20 cellular contexts compared by ENCODE assay signal in genomic region chr6:118146584-118146983, GRCh38.
"Had no signal": no experiment of that assay in that cellular context is flagged by ENCODE, and none has a peak within 500 bp of the region (broad histone marks: within the 10 kb centered on the region; RNA-seq: fewer than 3 reads in every experiment).

No MANE protein-coding gene starts in this region.

- H3K36me3 Mint-ChIP-seq: activated naive CD4-positive, alpha-beta T cell treated with anti-CD3 and anti-CD28 coated beads, Interleukin-2, amount 10 ng/mL, durations not matched to agents 7 days and 5 days; immature natural killer cell; naive thymus-derived CD8-positive, alpha-beta T cell; stimulated activated naive B cell treated with anti-CD40 and anti-IgM and Interleukin-4, amounts not matched to agents 10 μg/mL and 1 μg/mL and 100 μg/mL, for 72 hours; T-cell had no signal

- H3K27me3 Mint-ChIP-seq: activated naive CD4-positive, alpha-beta T cell treated with anti-CD3 and anti-CD28 coated beads, Interleukin-2, amount 10 ng/mL, durations not matched to agents 7 days and 5 days; stimulated activated naive B cell treated with anti-CD40 and anti-IgM and Interleukin-4, amounts not matched to agents 10 μg/mL and 1 μg/mL and 100 μg/mL, for 72 hours had no signal

- H3K4me1 Mint-ChIP-seq: activated CD4-positive, alpha-beta T cell treated with anti-CD3 and anti-CD28 coated beads, Interleukin-2, amount 10 ng/mL, durations not matched to agents 24 days and 14 days; activated naive CD4-positive, alpha-beta T cell treated with anti-CD3 and anti-CD28 coated beads, Interleukin-2, amount 10 ng/mL, durations not matched to agents 7 days and 5 days; activated naive CD8-positive, alpha-beta T cell treated with anti-CD3 and anti-CD28 coated beads, Interleukin-2, amount 50 U/mL, for 24 hours; immature natural killer cell; naive thymus-derived CD8-positive, alpha-beta T cell; stimulated activated naive B cell treated with anti-CD40 and anti-IgM and Interleukin-4, amounts not matched to agents 10 μg/mL and 1 μg/mL and 100 μg/mL, for 72 hours; T-cell had no signal

- H3K4me3 Mint-ChIP-seq: activated CD4-positive, alpha-beta T cell treated with anti-CD3 and anti-CD28 coated beads, Interleukin-2, amount 10 ng/mL, durations not matched to agents 24 days and 14 days; activated CD8-positive, alpha-beta T cell treated with anti-CD3 and anti-CD28 coated beads, Interleukin-2, amount 10 ng/mL, durations not matched to agents 7 days and 5 days; activated naive CD4-positive, alpha-beta T cell treated with anti-CD3 and anti-CD28 coated beads, Interleukin-2, amount 10 ng/mL, durations not matched to agents 7 days and 5 days; activated naive CD8-positive, alpha-beta T cell treated with anti-CD3 and anti-CD28 coated beads, Interleukin-2, amount 50 U/mL, for 24 hours; activated T-cell treated with anti-CD3 and anti-CD28 coated beads, Interleukin-2, amount 50 U/mL, for 24 hours; immature natural killer cell; naive thymus-derived CD8-positive, alpha-beta T cell; stimulated activated naive B cell treated with anti-CD40 and anti-IgM and Interleukin-4, amounts not matched to agents 10 μg/mL and 1 μg/mL and 100 μg/mL, for 72 hours; T-cell had no signal

- DNase-seq: activated CD4-positive, alpha-beta T cell treated with anti-CD3 and anti-CD28 coated beads, Interleukin-2, amount 10 ng/mL, durations not matched to agents 24 days and 14 days; activated CD8-positive, alpha-beta T cell treated with anti-CD3 and anti-CD28 coated beads, Interleukin-2, amount 10 ng/mL, durations not matched to agents 7 days and 5 days; activated naive CD4-positive, alpha-beta T cell treated with anti-CD3 and anti-CD28 coated beads, Interleukin-2, amount 10 ng/mL, durations not matched to agents 7 days and 5 days; activated naive CD8-positive, alpha-beta T cell treated with anti-CD3 and anti-CD28 coated beads, Interleukin-2, amount 50 U/mL, for 24 hours; activated T-cell treated with anti-CD3 and anti-CD28 coated beads, Interleukin-2, amount 50 U/mL, for 24 hours; anterior cingulate cortex; caudate nucleus; colonic mucosa; immature natural killer cell; mesenchymal stem cell; naive thymus-derived CD8-positive, alpha-beta T cell; nucleus accumbens; posterior cingulate gyrus; retina; spleen; stimulated activated naive B cell treated with anti-CD40 and anti-IgM and Interleukin-4, amounts not matched to agents 10 μg/mL and 1 μg/mL and 100 μg/mL, for 72 hours; T-cell; T-helper 9 cell; upper lobe of left lung had no signal

- H3K9me3 Mint-ChIP-seq: activated CD4-positive, alpha-beta T cell treated with anti-CD3 and anti-CD28 coated beads, Interleukin-2, amount 10 ng/mL, durations not matched to agents 24 days and 14 days; activated naive CD4-positive, alpha-beta T cell treated with anti-CD3 and anti-CD28 coated beads, Interleukin-2, amount 10 ng/mL, durations not matched to agents 7 days and 5 days; activated naive CD8-positive, alpha-beta T cell treated with anti-CD3 and anti-CD28 coated beads, Interleukin-2, amount 50 U/mL, for 24 hours; activated T-cell treated with anti-CD3 and anti-CD28 coated beads, Interleukin-2, amount 50 U/mL, for 24 hours; stimulated activated naive B cell treated with anti-CD40 and anti-IgM and Interleukin-4, amounts not matched to agents 10 μg/mL and 1 μg/mL and 100 μg/mL, for 72 hours; T-cell had no signal

- ATAC-seq: activated CD8-positive, alpha-beta T cell treated with anti-CD3 and anti-CD28 coated beads, Interleukin-2, amount 10 ng/mL, durations not matched to agents 7 days and 5 days; activated naive CD8-positive, alpha-beta T cell treated with anti-CD3 and anti-CD28 coated beads, Interleukin-2, amount 50 U/mL, for 24 hours; naive thymus-derived CD8-positive, alpha-beta T cell; stimulated activated naive B cell treated with anti-CD40 and anti-IgM and Interleukin-4, amounts not matched to agents 10 μg/mL and 1 μg/mL and 100 μg/mL, for 72 hours; T-cell had no signal

- H3K27ac Mint-ChIP-seq: activated CD4-positive, alpha-beta T cell treated with anti-CD3 and anti-CD28 coated beads, Interleukin-2, amount 10 ng/mL, durations not matched to agents 24 days and 14 days; activated CD8-positive, alpha-beta T cell treated with anti-CD3 and anti-CD28 coated beads, Interleukin-2, amount 10 ng/mL, durations not matched to agents 7 days and 5 days; activated naive CD4-positive, alpha-beta T cell treated with anti-CD3 and anti-CD28 coated beads, Interleukin-2, amount 10 ng/mL, durations not matched to agents 7 days and 5 days; activated naive CD8-positive, alpha-beta T cell treated with anti-CD3 and anti-CD28 coated beads, Interleukin-2, amount 50 U/mL, for 24 hours; activated T-cell treated with anti-CD3 and anti-CD28 coated beads, Interleukin-2, amount 50 U/mL, for 24 hours; immature natural killer cell; naive thymus-derived CD8-positive, alpha-beta T cell; stimulated activated naive B cell treated with anti-CD40 and anti-IgM and Interleukin-4, amounts not matched to agents 10 μg/mL and 1 μg/mL and 100 μg/mL, for 72 hours; T-cell had no signal

- H3K4me3 ChIP-seq: colonic mucosa, spleen, thoracic aorta, upper lobe of left lung had no signal
